6 cellular contexts compared by ENCODE assay signal in genomic region chr1:230413061-230413460, GRCh38.
"Had no signal": no experiment of that assay in that cellular context is flagged by ENCODE, and none has a peak within 500 bp of the region (broad histone marks: within the 10 kb centered on the region; RNA-seq: fewer than 3 reads in every experiment).

No MANE protein-coding gene starts in this region.

- DNase-seq: GM23248, GOT3, H7, H9, HCEC 1CT, HFFc6 had no signal
